24 cellular contexts compared by ENCODE assay signal in the genomic region with DNA sequence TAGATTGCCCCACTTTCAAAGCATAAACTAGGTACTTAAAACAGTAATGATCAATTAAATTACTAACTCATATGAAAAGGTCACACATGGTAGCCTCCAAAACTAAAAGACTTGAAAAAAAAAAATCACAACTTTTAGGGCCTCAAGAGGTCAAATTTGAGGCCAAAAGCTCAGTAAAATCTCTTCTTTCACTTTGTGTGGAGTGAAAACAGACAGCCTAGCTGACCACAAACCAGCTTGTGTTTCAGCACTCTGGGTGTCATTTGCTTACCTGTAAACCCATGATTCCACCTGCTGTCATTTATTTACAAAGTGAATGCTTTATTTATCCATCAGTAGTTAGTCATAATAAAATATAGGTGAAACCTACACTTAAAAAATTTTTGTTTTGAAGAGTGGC. TPM values are rescaled to one million over a fixed set of nuclear protein-coding genes. Genes with fewer than 3 reads are reported as not detected.
DNase-seq lines count a peak whose midpoint lies in the region; ATAC-seq lines count a peak whose summit lies in the region.
"Had no signal": no experiment of that assay in that cellular context is flagged by ENCODE, and none has a peak within 500 bp of the region (broad histone marks: within the 10 kb centered on the region; RNA-seq: fewer than 3 reads in every experiment).

No MANE protein-coding gene starts in this region.

- CTCF ChIA-PET in T-cell (lab: Charles Lee): interaction anchor here in 1 of 2 donors (0.6 kb wide), 2 partner anchors 20 to 96 kb away, joined by 3 to 4 read pairs; no protein-coding TSS in a partner anchor

- peaks cover 13% of the 10 kb centered on the region for H3K4me1 Mint-ChIP-seq in activated naive CD8-positive, alpha-beta T cell (ENCODE audit: low read depth)
- H3K4me1 Mint-ChIP-seq in activated naive CD8-positive, alpha-beta T cell treated with anti-CD3 and anti-CD28 coated beads for 36 hours: peaks cover 25% of the 10 kb centered on the region
- H3K4me1 Mint-ChIP-seq in T-cell: peaks cover 12 to 22% (median 19%) of the 10 kb centered on the region in 3 donors
- peaks cover 17 to 28% of the 10 kb centered on the region in 2 donors for H3K4me1 Mint-ChIP-seq in stimulated activated naive B cell treated with anti-CD40 and anti-IgM and Interleukin-4, amounts not matched to agents 10 μg/mL and 1 μg/mL and 100 μg/mL, for 72 hours
- H3K4me1 Mint-ChIP-seq: activated T-helper 17 cell treated with anti-CD3 and anti-CD28 coated beads, Interleukin-2, amount 50 U/mL, for 72 hours had no signal

- H3K36me3 Mint-ChIP-seq in activated naive CD8-positive, alpha-beta T cell: peaks cover 2% of the 10 kb centered on the region
- peaks cover 3% of the 10 kb centered on the region for H3K36me3 Mint-ChIP-seq in activated naive CD8-positive, alpha-beta T cell treated with anti-CD3 and anti-CD28 coated beads for 36 hours
- H3K36me3 Mint-ChIP-seq in T-cell: no peaks in the 10 kb centered on the region
- peaks cover 3 to 15% of the 10 kb centered on the region in 2 donors for H3K36me3 Mint-ChIP-seq in stimulated activated naive B cell treated with anti-CD40 and anti-IgM and Interleukin-4, amounts not matched to agents 10 μg/mL and 1 μg/mL and 100 μg/mL, for 72 hours
- H3K36me3 Mint-ChIP-seq: activated naive CD4-positive, alpha-beta T cell treated with anti-CD3 and anti-CD28 coated beads, Interleukin-2, amount 50 U/mL, for 72 hours; naive thymus-derived CD8-positive, alpha-beta T cell had no signal

- no peak overlapping the region for H3K4me3 Mint-ChIP-seq in activated naive CD8-positive, alpha-beta T cell
- no peak overlapping the region for H3K4me3 Mint-ChIP-seq in activated naive CD8-positive, alpha-beta T cell treated with anti-CD3 and anti-CD28 coated beads for 36 hours
- no peak overlapping the region for H3K4me3 Mint-ChIP-seq in T-cell
- no peak overlapping the region for H3K4me3 Mint-ChIP-seq in stimulated activated naive B cell treated with anti-CD40 and anti-IgM and Interleukin-4, amounts not matched to agents 10 μg/mL and 1 μg/mL and 100 μg/mL, for 72 hours
- H3K4me3 Mint-ChIP-seq: H9 had no signal

- DNase-seq in activated naive CD8-positive, alpha-beta T cell treated with anti-CD3 and anti-CD28 coated beads for 36 hours: no peak
- peak; percentile 57 for DNase-seq in GM19240 (ENCODE audit: insufficient read length, low spot score)
- DNase-seq in T-cell: no peak
- DNase-seq in stimulated activated naive B cell treated with anti-CD40 and anti-IgM and Interleukin-4, amounts not matched to agents 10 μg/mL and 1 μg/mL and 100 μg/mL, for 72 hours: no peak
- no peak for DNase-seq in NOMO-1 treated with DMSO at 0.1 percent for 48 hours (lab: John Stamatoyannopoulos, UW; ENCODE audit: unreplicated experiment)
- DNase-seq in D341Med (ENCODE audit: low spot score): no peak
- no peak for DNase-seq in SIG-M5 treated with dmso at 0.1 percent for 504 hours (lab: John Stamatoyannopoulos, UW; ENCODE audit: unreplicated experiment)
- DNase-seq: activated CD4-positive, alpha-beta memory T cell treated with anti-CD3 and anti-CD28 coated beads, Interleukin-2, amount 10 ng/mL, durations not matched to agents 7 days and 5 days; aorta; DMS53; H9; Kasumi-1; kidney glomerular epithelial cell; naive thymus-derived CD8-positive, alpha-beta T cell; NCI-H1417 treated with DMSO at 0.1 percent for 48 hours; NCI-H2081 treated with DMSO at 0.1 percent for 48 hours; NCI-H345; stimulated activated CD4-positive, alpha-beta T cell treated with anti-CD3 and anti-CD28 coated beads, Interleukin-15, amount 100 ng/mL, for 24 hours; stimulated activated CD4-positive, alpha-beta T cell treated with anti-CD3 and anti-CD28 coated beads, Interleukin-4, amount 100 ng/mL, for 4 hours; transverse colon had no signal

- peak overlapping the region; percentile 22 for H3K27ac Mint-ChIP-seq in activated naive CD8-positive, alpha-beta T cell
- no peak overlapping the region for H3K27ac Mint-ChIP-seq in activated naive CD8-positive, alpha-beta T cell treated with anti-CD3 and anti-CD28 coated beads for 36 hours
- peak overlapping the region; percentile 39 to 60 for H3K27ac Mint-ChIP-seq in T-cell
- H3K27ac Mint-ChIP-seq in stimulated activated naive B cell treated with anti-CD40 and anti-IgM and Interleukin-4, amounts not matched to agents 10 μg/mL and 1 μg/mL and 100 μg/mL, for 72 hours: peak overlapping the region; percentile 20
- H3K27ac Mint-ChIP-seq: activated CD4-positive, alpha-beta memory T cell treated with anti-CD3 and anti-CD28 coated beads, Interleukin-2, amount 10 ng/mL, durations not matched to agents 7 days and 5 days; activated naive CD4-positive, alpha-beta T cell treated with anti-CD3 and anti-CD28 coated beads, Interleukin-2, amount 50 U/mL, for 72 hours; activated T-helper 17 cell treated with anti-CD3 and anti-CD28 coated beads, Interleukin-2, amount 50 U/mL, for 72 hours; H9 had no signal

- ATAC-seq in T-cell (replicated peaks in 1 of 4): no peak
- ATAC-seq in stimulated activated naive B cell treated with anti-CD40 and anti-IgM and Interleukin-4, amounts not matched to agents 10 μg/mL and 1 μg/mL and 100 μg/mL, for 72 hours (replicated peaks): no peak
- ATAC-seq: activated naive CD4-positive, alpha-beta T cell treated with anti-CD3 and anti-CD28 coated beads, Interleukin-2, amount 50 U/mL, for 72 hours; activated T-helper 17 cell treated with anti-CD3 and anti-CD28 coated beads, Interleukin-2, amount 50 U/mL, for 72 hours; gastroesophageal sphincter; naive thymus-derived CD8-positive, alpha-beta T cell had no signal

- no peaks in the 10 kb centered on the region for H3K27me3 Mint-ChIP-seq in activated naive CD8-positive, alpha-beta T cell
- no peaks in the 10 kb centered on the region for H3K27me3 Mint-ChIP-seq in activated naive CD8-positive, alpha-beta T cell treated with anti-CD3 and anti-CD28 coated beads for 36 hours
- H3K27me3 Mint-ChIP-seq in T-cell: no peaks in the 10 kb centered on the region
- H3K27me3 Mint-ChIP-seq in stimulated activated naive B cell treated with anti-CD40 and anti-IgM and Interleukin-4, amounts not matched to agents 10 μg/mL and 1 μg/mL and 100 μg/mL, for 72 hours: no peaks in the 10 kb centered on the region
- H3K27me3 Mint-ChIP-seq: activated T-helper 17 cell treated with anti-CD3 and anti-CD28 coated beads, Interleukin-2, amount 50 U/mL, for 72 hours; naive thymus-derived CD8-positive, alpha-beta T cell had no signal

- no peaks in the 10 kb centered on the region for H3K9me3 Mint-ChIP-seq in activated naive CD8-positive, alpha-beta T cell (ENCODE audit: low read depth)
- H3K9me3 Mint-ChIP-seq in activated naive CD8-positive, alpha-beta T cell treated with anti-CD3 and anti-CD28 coated beads for 36 hours: no peaks in the 10 kb centered on the region
- no peaks in the 10 kb centered on the region for H3K9me3 Mint-ChIP-seq in T-cell
- H3K9me3 Mint-ChIP-seq in stimulated activated naive B cell treated with anti-CD40 and anti-IgM and Interleukin-4, amounts not matched to agents 10 μg/mL and 1 μg/mL and 100 μg/mL, for 72 hours: no peaks in the 10 kb centered on the region
- H3K9me3 Mint-ChIP-seq: activated CD4-positive, alpha-beta memory T cell treated with anti-CD3 and anti-CD28 coated beads, Interleukin-2, amount 10 ng/mL, durations not matched to agents 7 days and 5 days; activated naive CD4-positive, alpha-beta T cell treated with anti-CD3 and anti-CD28 coated beads, Interleukin-2, amount 50 U/mL, for 72 hours; activated T-helper 17 cell treated with anti-CD3 and anti-CD28 coated beads, Interleukin-2, amount 50 U/mL, for 72 hours; naive thymus-derived CD8-positive, alpha-beta T cell had no signal

- POLR2A ChIA-PET in T-cell (lab: Charles Lee): no interaction called here

RNA-seq across cellular contexts. Expression of gene GNAS, which starts 34.0 kb away (rescaled TPM):
- total RNA-seq in activated naive CD8-positive, alpha-beta T cell treated with anti-CD3 and anti-CD28 coated beads for 36 hours: 100 to 1,000 TPM; 779 to 785 TPM
- total RNA-seq in T-cell: 100 to 1,000 TPM; 578 to 855 (median 640) TPM

RNA-seq across cellular contexts. Expression of gene GNAS-AS1, which starts 35.8 kb away (rescaled TPM):
- 1 to 10 TPM; 1.0 to 1.3 TPM for total RNA-seq in activated naive CD8-positive, alpha-beta T cell treated with anti-CD3 and anti-CD28 coated beads for 36 hours
- total RNA-seq in T-cell: 1 to 10 TPM; 1.1 to 1.7 (median 1.5) TPM
